ENCODE assay signal across 17 cellular contexts in the genomic region with DNA sequence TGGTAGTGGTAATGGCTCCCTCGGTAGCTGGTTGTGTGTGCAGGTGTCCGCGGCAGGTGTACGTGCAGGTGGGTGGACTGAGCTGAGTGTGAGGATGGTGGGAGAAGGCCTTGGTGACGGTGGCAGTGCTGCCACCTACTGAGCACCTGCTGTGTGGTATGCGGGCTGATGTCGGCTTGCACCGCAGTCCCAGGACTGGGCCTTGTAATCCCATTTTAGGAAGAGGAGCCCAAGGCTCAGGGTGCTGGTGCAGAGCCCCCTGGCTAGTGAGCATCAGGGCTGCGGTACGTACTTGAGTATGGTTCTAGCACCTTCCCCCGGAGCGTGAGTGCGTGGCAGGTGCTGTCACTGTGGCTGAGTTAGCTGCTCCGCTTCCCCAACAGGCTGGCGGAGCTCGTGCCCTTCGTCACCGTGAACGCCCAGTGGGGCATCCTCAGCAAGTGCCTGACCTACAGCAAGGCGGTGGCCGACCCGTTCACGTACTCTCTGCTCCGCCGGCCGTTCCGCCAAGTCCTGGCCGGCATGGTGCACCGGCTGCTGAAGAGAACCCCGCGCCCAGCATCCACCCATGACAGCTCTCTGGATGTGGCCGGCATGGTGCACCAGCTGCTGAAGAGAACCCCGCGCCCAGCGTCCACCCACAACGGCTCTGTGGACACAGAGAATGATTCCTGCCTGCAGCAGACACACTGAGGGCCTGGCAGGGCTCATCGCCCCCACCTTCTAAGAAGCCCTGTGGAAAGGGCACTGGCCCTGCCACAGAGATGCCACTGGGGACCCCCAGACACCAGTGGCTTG. TPM values are rescaled to one million over a fixed set of nuclear protein-coding genes. Genes with fewer than 3 reads are reported as not detected.
DNase-seq lines count a peak whose midpoint lies in the region; ATAC-seq and TF ChIP-seq lines count a peak whose summit lies in the region.
"Had no signal": no experiment of that assay in that cellular context is flagged by ENCODE, and none has a peak within 500 bp of the region (broad histone marks: within the 10 kb centered on the region; RNA-seq: fewer than 3 reads in every experiment).

No MANE protein-coding gene starts in this region.

- H3K4me1 ChIP-seq in H9 (ENCODE audit: insufficient read depth, low read length) (no peaks in the 10 kb centered on the region; the same call in 1 of the 2 replicates), mucosa of descending colon (ENCODE audit: low read depth) (no peaks in the 10 kb centered on the region)
- H3K4me1 ChIP-seq: esophagus squamous epithelium, stomach had no signal

- TF ChIP-seq CTCF in CD14-positive monocyte (IDR thresholded peaks at IDR 0.05) (no peak), H9 (conservative IDR thresholded peaks at IDR 0.05) (peak; percentile 29; the same call in 1 of the 3 replicates), SU-DHL-6 (IDR thresholded peaks at IDR 0.05; ENCODE audit: insufficient read depth, low read length, poor library complexity, severe bottlenecking) (peak; percentile 25), mucosa of descending colon (IDR thresholded peaks at IDR 0.05) (no peak)

- no peak overlapping the region for H3T11ph ChIP-seq in H9 (ENCODE audit: low read length)

- H3K36me3 ChIP-seq in SU-DHL-6 (ENCODE audit: low read length) = no peaks in the 10 kb centered on the region
- no peaks in the 10 kb centered on the region for H3K36me3 ChIP-seq in mucosa of descending colon (ENCODE audit: low read depth)
- H3K36me3 ChIP-seq: esophagus squamous epithelium, stomach had no signal

- H4K5ac ChIP-seq in H9 (ENCODE audit: insufficient read length, low read depth, low read length) = no peak overlapping the region

- H4K8ac ChIP-seq in H9 (replicated peaks; ENCODE audit: insufficient read length, low read depth, low read length) = no peak overlapping the region

- H3K4me3 ChIP-seq in SU-DHL-6 (ENCODE audit: insufficient read depth, low read length, poor library complexity, severe bottlenecking) = no peak overlapping the region
- H3K4me3 ChIP-seq in mucosa of descending colon = no peak overlapping the region
- H3K4me3 ChIP-seq: esophagus squamous epithelium, stomach had no signal

- no peak overlapping the region for H3K23ac ChIP-seq in H9 (ENCODE audit: insufficient read length, low read depth, low read length)

- no peak overlapping the region for H3K4ac ChIP-seq in H9 (ENCODE audit: low read depth, low read length)

- no peaks in the 10 kb centered on the region for H4K20me1 ChIP-seq in H9 (ENCODE audit: control insufficient read depth, insufficient read depth, insufficient read length)
- no peaks in the 10 kb centered on the region for H4K20me1 ChIP-seq in SU-DHL-6 (ENCODE audit: low read depth, low read length)

- H3K27ac Mint-ChIP-seq in CD14-positive monocyte (no peak overlapping the region), H9 (no peak overlapping the region; a peak in 2 of 7 replicates)
- H3K27ac Mint-ChIP-seq in activated CD4-positive, alpha-beta memory T cell treated with anti-CD3 and anti-CD28 coated beads, Interleukin-2, amount 10 ng/mL, durations not matched to agents 7 days and 5 days = no peak overlapping the region
- H3K27ac Mint-ChIP-seq: activated naive CD4-positive, alpha-beta T cell treated with anti-CD3 and anti-CD28 coated beads, Interleukin-2, amount 50 U/mL, for 24 hours; CD4-positive, alpha-beta T cell had no signal

- no peak overlapping the region for H2BK5ac ChIP-seq in H9 (ENCODE audit: insufficient read length, low read length)

- no peak overlapping the region for H3K4me2 ChIP-seq in H9 (ENCODE audit: insufficient read depth, insufficient read length, low read length)
- no peak overlapping the region for H3K4me2 ChIP-seq in SU-DHL-6 (ENCODE audit: low read depth, low read length, poor library complexity, severe bottlenecking)

- no peaks in the 10 kb centered on the region for H3K36me3 Mint-ChIP-seq in CD14-positive monocyte
- no peaks in the 10 kb centered on the region for H3K36me3 Mint-ChIP-seq in H9 (ENCODE audit: insufficient read depth in 1 of 3, low read depth in 3 of 3)
- H3K36me3 Mint-ChIP-seq in activated CD4-positive, alpha-beta memory T cell treated with anti-CD3 and anti-CD28 coated beads, Interleukin-2, amount 10 ng/mL, durations not matched to agents 7 days and 5 days (ENCODE audit: low read depth) = no peaks in the 10 kb centered on the region
- H3K36me3 Mint-ChIP-seq: activated naive CD4-positive, alpha-beta T cell treated with anti-CD3 and anti-CD28 coated beads, Interleukin-2, amount 50 U/mL, for 24 hours had no signal

- CTCF ChIA-PET in activated CD4-positive, alpha-beta memory T cell treated with anti-CD3 and anti-CD28 coated beads, Interleukin-2, amount 10 ng/mL, durations not matched to agents 7 days and 5 days (lab: Charles Lee) = no interaction called here

- ATAC-seq in mucosa of descending colon (peak; percentile 20), HG03457 (IDR thresholded peaks at IDR 0.05; ENCODE audit: unreplicated experiment) (no peak)

- H3K23me2 ChIP-seq in H9 (ENCODE audit: insufficient read length, low read depth, low read length, poor library complexity, severe bottlenecking) = no peaks in the 10 kb centered on the region

- intact Hi-C loops in CD14-positive monocyte (cut with micrococcal nuclease) (no loop called here), mucosa of descending colon (cut with DNase I, micrococcal nuclease) (no loop called here)

- H3K9me3 ChIP-seq in H9 (ENCODE audit: control insufficient read depth, low read depth, low read length) = no peaks in the 10 kb centered on the region
- H3K9me3 ChIP-seq in SU-DHL-6 (ENCODE audit: insufficient read depth, low read length) = no peaks in the 10 kb centered on the region
- no peaks in the 10 kb centered on the region for H3K9me3 ChIP-seq in mucosa of descending colon
- H3K9me3 ChIP-seq: esophagus squamous epithelium, stomach had no signal

- no peak overlapping the region for H2BK20ac ChIP-seq in H9 (ENCODE audit: low read depth, low read length, poor library complexity, severe bottlenecking)

- WGBS in H9 (ENCODE audit: extremely low coverage, insufficient read length, low lambda C conversion rate) = no CpG with 5 or more reads among the region's 37 CpGs

- H3K9me2 ChIP-seq in SU-DHL-6 (replicated peaks; ENCODE audit: insufficient read depth, low read length) = no peaks in the 10 kb centered on the region

- H2BK12ac ChIP-seq in H9 (ENCODE audit: insufficient read length, low read depth, low read length) = no peak overlapping the region

- H3K9me3 Mint-ChIP-seq in CD14-positive monocyte (no peaks in the 10 kb centered on the region), H9 (no peaks in the 10 kb centered on the region)
- H3K9me3 Mint-ChIP-seq in activated CD4-positive, alpha-beta memory T cell treated with anti-CD3 and anti-CD28 coated beads, Interleukin-2, amount 10 ng/mL, durations not matched to agents 7 days and 5 days = no peaks in the 10 kb centered on the region
- H3K9me3 Mint-ChIP-seq: activated naive CD4-positive, alpha-beta T cell treated with anti-CD3 and anti-CD28 coated beads, Interleukin-2, amount 50 U/mL, for 24 hours; CD4-positive, alpha-beta T cell had no signal

- H2BK15ac ChIP-seq in H9 (ENCODE audit: low read depth, low read length) = no peak overlapping the region

- no peak overlapping the region for H3K27ac ChIP-seq in H9 (ENCODE audit: insufficient read length, low read depth, low read length)
- no peak overlapping the region for H3K27ac ChIP-seq in SU-DHL-6 (ENCODE audit: low read depth, low read length)
- H3K27ac ChIP-seq: esophagus squamous epithelium, stomach had no signal

- H3K27me3 Mint-ChIP-seq in CD14-positive monocyte (ENCODE audit: low read depth in 3 of 3) (peaks cover 16 to 22% (median 17%) of the 10 kb centered on the region in 3 donors), H9 (ENCODE audit: low read depth) (peaks cover 22% of the 10 kb centered on the region)
- peaks cover 13% of the 10 kb centered on the region for H3K27me3 Mint-ChIP-seq in activated CD4-positive, alpha-beta memory T cell treated with anti-CD3 and anti-CD28 coated beads, Interleukin-2, amount 10 ng/mL, durations not matched to agents 7 days and 5 days

- H3K4me3 Mint-ChIP-seq in CD14-positive monocyte (no peak overlapping the region), H9 (no peak overlapping the region)
- H3K4me3 Mint-ChIP-seq in activated CD4-positive, alpha-beta memory T cell treated with anti-CD3 and anti-CD28 coated beads, Interleukin-2, amount 10 ng/mL, durations not matched to agents 7 days and 5 days = no peak overlapping the region
- H3K4me3 Mint-ChIP-seq: activated naive CD4-positive, alpha-beta T cell treated with anti-CD3 and anti-CD28 coated beads, Interleukin-2, amount 50 U/mL, for 24 hours; CD4-positive, alpha-beta T cell had no signal

- H3K18ac ChIP-seq in H9 (ENCODE audit: insufficient read length, low read depth, low read length) = no peak overlapping the region

- POLR2A ChIA-PET in activated CD4-positive, alpha-beta memory T cell treated with anti-CD3 and anti-CD28 coated beads, Interleukin-2, amount 10 ng/mL, durations not matched to agents 7 days and 5 days (lab: Charles Lee) = no interaction called here

- no peak overlapping the region for H4K91ac ChIP-seq in H9 (ENCODE audit: insufficient read length, low read depth, low read length)

- H3K79me1 ChIP-seq in H9 (ENCODE audit: insufficient read depth, low read depth, low read length, poor library complexity, severe bottlenecking) = no peaks in the 10 kb centered on the region

- H2AFZ ChIP-seq in H9 (ENCODE audit: low read length) (no peak overlapping the region), SU-DHL-6 (ENCODE audit: low read depth, low read length, severe bottlenecking) (no peak overlapping the region)

- peak; percentile 30 for DNase-seq in CD14-positive monocyte (ENCODE audit: low spot score)
- no peak for DNase-seq in H9
- DNase-seq in mucosa of descending colon = peak in 1 of 3 donors; percentile 46
- DNase-seq in stimulated activated CD4-positive, alpha-beta T cell treated with anti-CD3 and anti-CD28 coated beads, Interleukin-2, amount 100 ng/mL, for 24 hours = no peak
- no peak for DNase-seq in cerebellar cortex (ENCODE audit: low spot score)
- DNase-seq in activated CD4-positive, alpha-beta memory T cell treated with anti-CD3 and anti-CD28 coated beads, Interleukin-2, amount 10 ng/mL, durations not matched to agents 7 days and 5 days = no peak
- DNase-seq: esophagus squamous epithelium, midbrain, NCI-H1694, stomach had no signal

- H3F3A ChIP-seq in SU-DHL-6 (ENCODE audit: insufficient read depth) = no peaks in the 10 kb centered on the region

- no peak overlapping the region; the same call in 1 of the 2 replicates for H3K14ac ChIP-seq in H9 (ENCODE audit: insufficient read depth, low read length)

- no peak overlapping the region for H3K56ac ChIP-seq in H9 (ENCODE audit: insufficient read length, low read depth, low read length)

- H3K27me3 ChIP-seq in H9 (ENCODE audit: insufficient read depth, low read length) = peaks cover under 1% of the 10 kb centered on the region; the same call in 1 of the 2 replicates
- H3K27me3 ChIP-seq in SU-DHL-6 (ENCODE audit: low read length) = no peaks in the 10 kb centered on the region

- no peak overlapping the region for H3K9ac ChIP-seq in H9 (ENCODE audit: extremely low read depth, insufficient read length, low read length)
- H3K9ac ChIP-seq in SU-DHL-6 (ENCODE audit: low read length) = no peak overlapping the region

- H3K79me2 ChIP-seq in H9 (ENCODE audit: insufficient read depth, low read length) (no peaks in the 10 kb centered on the region), SU-DHL-6 (ENCODE audit: insufficient read depth, low read length) (no peaks in the 10 kb centered on the region)

- no peak overlapping the region for H2BK120ac ChIP-seq in H9 (ENCODE audit: low read depth, low read length, poor library complexity, severe bottlenecking)

- no peak overlapping the region for H2AK5ac ChIP-seq in H9 (ENCODE audit: insufficient read length, low read length)

- H3K4me1 Mint-ChIP-seq in CD14-positive monocyte = no peaks in the 10 kb centered on the region
- peaks cover 41 to 46% of the 10 kb centered on the region in 2 experiments for H3K4me1 Mint-ChIP-seq in H9
- H3K4me1 Mint-ChIP-seq in activated CD4-positive, alpha-beta memory T cell treated with anti-CD3 and anti-CD28 coated beads, Interleukin-2, amount 10 ng/mL, durations not matched to agents 7 days and 5 days = no peaks in the 10 kb centered on the region
- H3K4me1 Mint-ChIP-seq: activated naive CD4-positive, alpha-beta T cell treated with anti-CD3 and anti-CD28 coated beads, Interleukin-2, amount 50 U/mL, for 24 hours had no signal

RNA-seq across cellular contexts. Expression of gene CPZ, which starts 5.7 kb away (rescaled TPM):
- polyA plus RNA-seq in CD14-positive monocyte = not detected
- 36.4 and 37.3 TPM in 2 replicates for total RNA-seq in H9 (2021)
- total RNA-seq in mucosa of descending colon = 1 to 10 TPM in 1 of 3 donors, under 1 TPM in 2; 0.63 to 2.6 (median 0.81) TPM
- total RNA-seq in activated CD4-positive, alpha-beta memory T cell treated with anti-CD3 and anti-CD28 coated beads, Interleukin-2, amount 10 ng/mL, durations not matched to agents 7 days and 5 days = under 1 TPM; 0.48 to 0.75 TPM
- total RNA-seq: activated CD8-positive, alpha-beta memory T cell treated with anti-CD3 and anti-CD28 coated beads for 36 hours; CD4-positive, alpha-beta T cell; T-helper 2 cell treated with Interferon-gamma antibody and Interleukin-4, amounts not matched to agents 100 ng/mL and 5 ng/mL, for 36 hours had no signal

RNA-seq across cellular contexts. Expression of gene GPR78, which starts 6.7 kb away (rescaled TPM):
- not detected for polyA plus RNA-seq in CD14-positive monocyte
- total RNA-seq in H9 (2021) (3.1 and 3.4 TPM in 2 replicates), mucosa of descending colon (under 1 TPM in 1 of 3 donors, not detected in 2; 0.19 TPM)
- total RNA-seq in activated CD4-positive, alpha-beta memory T cell treated with anti-CD3 and anti-CD28 coated beads, Interleukin-2, amount 10 ng/mL, durations not matched to agents 7 days and 5 days = under 1 TPM; 0.08 to 0.13 TPM
- total RNA-seq: activated CD8-positive, alpha-beta memory T cell treated with anti-CD3 and anti-CD28 coated beads for 36 hours; CD4-positive, alpha-beta T cell; renal cortical epithelial cell; T-helper 2 cell treated with Interferon-gamma antibody and Interleukin-4, amounts not matched to agents 100 ng/mL and 5 ng/mL, for 36 hours had no signal

Comparison
In these comparisons a context has a peak if more than half of its experiments do, and no peak if none do; other contexts are left out.
1. CTCF ChIP-seq: peak in H9 (single experiment) and SU-DHL-6 (single experiment); none in CD14-positive monocyte (single experiment) and mucosa of descending colon (single experiment).
2. RNA of gene CPZ, which starts 5.7 kb away (total RNA-seq): 36.4 to 37.3 TPM in H9; 0.63 to 2.6 TPM in mucosa of descending colon and 0.48 to 0.75 TPM in activated CD4-positive, alpha-beta memory T cell treated with anti-CD3 and anti-CD28 coated beads, Interleukin-2, amount 10 ng/mL, durations not matched to agents 7 days and 5 days; every median in the first group is over 10 times any median in the second.